ENCODE assay signal across 12 cellular contexts in the genomic region with DNA sequence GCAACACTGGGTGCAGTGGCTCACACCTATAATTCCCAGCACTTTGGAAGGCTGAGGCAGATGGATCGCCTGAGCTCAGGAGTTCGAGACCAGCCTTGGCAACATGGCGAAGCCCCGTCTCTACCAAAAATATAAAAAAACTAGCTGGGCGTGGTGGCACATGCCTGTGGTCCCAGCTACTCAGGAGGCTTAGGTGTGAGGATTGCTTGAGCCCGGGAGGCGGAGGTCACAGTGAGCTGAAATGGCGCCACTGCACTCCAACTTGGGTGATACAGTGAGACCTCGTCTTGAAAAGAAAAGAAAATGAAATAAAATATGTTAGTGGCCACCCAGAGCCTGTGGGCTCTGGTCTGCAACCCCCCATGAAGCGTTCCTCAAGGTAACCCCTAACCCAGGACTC. TPM values are rescaled to one million over a fixed set of nuclear protein-coding genes. Genes with fewer than 3 reads are reported as not detected.
DNase-seq lines count a peak whose midpoint lies in the region; ATAC-seq and TF ChIP-seq lines count a peak whose summit lies in the region.
"Had no signal": no experiment of that assay in that cellular context is flagged by ENCODE, and none has a peak within 500 bp of the region (broad histone marks: within the 10 kb centered on the region; RNA-seq: fewer than 3 reads in every experiment).

No MANE protein-coding gene starts in this region.

- POLR2A ChIA-PET in activated CD8-positive, alpha-beta T cell treated with anti-CD3 and anti-CD28 coated beads for 36 hours (lab: Charles Lee): interaction anchor here (0.8 to 5.1 kb wide), 2 partner anchors 12 to 19 kb away, joined by 3 to 30 read pairs; partner anchors contain the start of gene ITPRIP

- no peak for TF ChIP-seq CTCF in activated CD8-positive, alpha-beta T cell treated with anti-CD3 and anti-CD28 coated beads for 36 hours (IDR thresholded peaks at IDR 0.05)
- no peak for TF ChIP-seq CTCF in left lung (IDR thresholded peaks at IDR 0.05)

- no peak for ATAC-seq in activated CD8-positive, alpha-beta T cell treated with anti-CD3 and anti-CD28 coated beads for 36 hours
- no peak for ATAC-seq in left lung
- no peak for ATAC-seq in HG03135 (IDR thresholded peaks at IDR 0.05; ENCODE audit: unreplicated experiment)
- ATAC-seq: A549 had no signal

- H3K9me3 ChIP-seq in left lung (no peaks in the 10 kb centered on the region), stomach smooth muscle (ENCODE audit: control insufficient read depth in 2 of 2, low read length in 2 of 2) (no peaks in the 10 kb centered on the region)
- H3K9me3 ChIP-seq: A549 had no signal

- H3K4me3 ChIP-seq in left lung (peak overlapping the region in 1 of 2 donors; percentile 19), stomach smooth muscle (ENCODE audit: low read length in 2 of 2) (no peak overlapping the region)
- H3K4me3 ChIP-seq: A549 had no signal

- H3K9ac ChIP-seq in stomach smooth muscle (ENCODE audit: low read length in 2 of 2): peak overlapping the region in 1 of 2 donors; percentile 23

- H3K27me3 ChIP-seq in left lung (no peaks in the 10 kb centered on the region), stomach smooth muscle (ENCODE audit: control insufficient read depth in 1 of 2, insufficient read depth in 2 of 2, low read length in 2 of 2) (no peaks in the 10 kb centered on the region)

- peak overlapping the region; percentile 80 for H3K27ac Mint-ChIP-seq in activated CD4-positive, alpha-beta T cell treated with anti-CD3 and anti-CD28 coated beads, Interleukin-2, amount 10 ng/mL, durations not matched to agents 24 days and 14 days
- peak overlapping the region; percentile 82 for H3K27ac Mint-ChIP-seq in activated CD8-positive, alpha-beta T cell treated with anti-CD3 and anti-CD28 coated beads for 36 hours

- no peaks in the 10 kb centered on the region for H3K36me3 ChIP-seq in left lung
- H3K36me3 ChIP-seq in stomach smooth muscle (ENCODE audit: control insufficient read depth in 2 of 2, insufficient read depth in 2 of 2, low read length in 2 of 2): peaks cover 0 to 2% of the 10 kb centered on the region in 2 donors

- intact Hi-C loops in activated CD4-positive, alpha-beta T cell treated with anti-CD3 and anti-CD28 coated beads, Interleukin-2, amount 10 ng/mL, durations not matched to agents 24 days and 14 days (cut with micrococcal nuclease): loop anchor here (2.0 kb wide), 1 partner anchor 14 kb away; the partner anchor contains the start of gene ITPRIP
- intact Hi-C loops in activated CD8-positive, alpha-beta T cell treated with anti-CD3 and anti-CD28 coated beads for 36 hours (cut with micrococcal nuclease): no loop called here
- intact Hi-C loops in left lung (cut with DNase I): no loop called here

- CTCF ChIA-PET in activated CD8-positive, alpha-beta T cell treated with anti-CD3 and anti-CD28 coated beads for 36 hours (lab: Charles Lee): interaction anchor here (1.1 to 2.2 kb wide), 5 partner anchors 9 to 50 kb away, joined by 3 to 11 read pairs (median 5); no protein-coding TSS in a partner anchor

- H3K4me3 Mint-ChIP-seq in activated CD4-positive, alpha-beta T cell treated with anti-CD3 and anti-CD28 coated beads, Interleukin-2, amount 10 ng/mL, durations not matched to agents 24 days and 14 days: peak overlapping the region; percentile 68
- no peak overlapping the region for H3K4me3 Mint-ChIP-seq in activated CD8-positive, alpha-beta T cell treated with anti-CD3 and anti-CD28 coated beads for 36 hours

- no peaks in the 10 kb centered on the region for H3K27me3 Mint-ChIP-seq in activated CD4-positive, alpha-beta T cell treated with anti-CD3 and anti-CD28 coated beads, Interleukin-2, amount 10 ng/mL, durations not matched to agents 24 days and 14 days
- H3K27me3 Mint-ChIP-seq in activated CD8-positive, alpha-beta T cell treated with anti-CD3 and anti-CD28 coated beads for 36 hours: no peaks in the 10 kb centered on the region

- no peaks in the 10 kb centered on the region for H3K9me3 Mint-ChIP-seq in activated CD4-positive, alpha-beta T cell treated with anti-CD3 and anti-CD28 coated beads, Interleukin-2, amount 10 ng/mL, durations not matched to agents 24 days and 14 days
- H3K9me3 Mint-ChIP-seq in activated CD8-positive, alpha-beta T cell treated with anti-CD3 and anti-CD28 coated beads for 36 hours: no peaks in the 10 kb centered on the region

- peak overlapping the region; percentile 90 to 100 for H3K27ac ChIP-seq in left lung
- peak overlapping the region; percentile 58 for H3K27ac ChIP-seq in stomach smooth muscle (ENCODE audit: low read length)

- peaks cover 88% of the 10 kb centered on the region for H3K4me1 Mint-ChIP-seq in activated CD4-positive, alpha-beta T cell treated with anti-CD3 and anti-CD28 coated beads, Interleukin-2, amount 10 ng/mL, durations not matched to agents 24 days and 14 days
- peaks cover 91% of the 10 kb centered on the region for H3K4me1 Mint-ChIP-seq in activated CD8-positive, alpha-beta T cell treated with anti-CD3 and anti-CD28 coated beads for 36 hours (ENCODE audit: low read depth)

- H3K4me1 ChIP-seq in left lung: peaks cover 86 to 100% of the 10 kb centered on the region in 2 donors
- H3K4me1 ChIP-seq in stomach smooth muscle (ENCODE audit: control insufficient read depth, insufficient read depth, low read length): peaks cover 82% of the 10 kb centered on the region

- DNase-seq in activated CD4-positive, alpha-beta T cell treated with anti-CD3 and anti-CD28 coated beads, Interleukin-2, amount 10 ng/mL, durations not matched to agents 24 days and 14 days: no peak
- DNase-seq in activated CD4-positive, alpha-beta T cell treated with anti-CD3 and anti-CD28 coated beads for 48 hours: no peak
- no peak for DNase-seq in activated CD8-positive, alpha-beta T cell treated with anti-CD3 and anti-CD28 coated beads for 36 hours
- DNase-seq in left lung: peak in 1 of 2 donors; percentile 24
- no peak for DNase-seq in cerebellum (ENCODE audit: low spot score)
- DNase-seq in COLO668 (lab: John Stamatoyannopoulos, UW; ENCODE audit: unreplicated experiment): no peak
- DNase-seq: effector CD4-positive, alpha-beta T cell; NCI-H748 treated with DMSO at 0.1 percent for 48 hours; retina had no signal

- H3K36me3 Mint-ChIP-seq in activated CD4-positive, alpha-beta T cell treated with anti-CD3 and anti-CD28 coated beads, Interleukin-2, amount 10 ng/mL, durations not matched to agents 24 days and 14 days (ENCODE audit: low read depth): peaks cover 8% of the 10 kb centered on the region
- H3K36me3 Mint-ChIP-seq in activated CD8-positive, alpha-beta T cell treated with anti-CD3 and anti-CD28 coated beads for 36 hours (ENCODE audit: low read depth): peaks cover 31% of the 10 kb centered on the region

RNA-seq across cellular contexts. Expression of gene ITPRIP, which starts 13.3 kb away (rescaled TPM):
- 14.7 and 15.4 TPM in 2 replicates for total RNA-seq in activated CD4-positive, alpha-beta T cell treated with anti-CD3 and anti-CD28 coated beads, Interleukin-2, amount 10 ng/mL, durations not matched to agents 24 days and 14 days
- 10 to 100 TPM; 18.3 to 18.9 TPM for total RNA-seq in activated CD8-positive, alpha-beta T cell treated with anti-CD3 and anti-CD28 coated beads for 36 hours
- total RNA-seq in left lung: 10 to 100 TPM; 27.7 to 29.2 TPM
- total RNA-seq in cerebellum: 4.3 TPM

RNA-seq across cellular contexts. Expression of gene CFAP58, which starts 28.7 kb away (rescaled TPM):
- total RNA-seq in activated CD4-positive, alpha-beta T cell treated with anti-CD3 and anti-CD28 coated beads, Interleukin-2, amount 10 ng/mL, durations not matched to agents 24 days and 14 days: 0.16 and 0.19 TPM in 2 replicates
- total RNA-seq in activated CD8-positive, alpha-beta T cell treated with anti-CD3 and anti-CD28 coated beads for 36 hours: under 1 TPM; 0.27 to 0.38 TPM
- under 1 TPM; 0.29 to 0.79 TPM for total RNA-seq in left lung
- total RNA-seq in cerebellum: 0.45 TPM

RNA-seq across cellular contexts. Expression of gene GSTO2, which starts 55.9 kb away (rescaled TPM):
- total RNA-seq in activated CD4-positive, alpha-beta T cell treated with anti-CD3 and anti-CD28 coated beads, Interleukin-2, amount 10 ng/mL, durations not matched to agents 24 days and 14 days: 0.77 and 1.3 TPM in 2 replicates
- 1 to 10 TPM; 1.8 to 2.7 TPM for total RNA-seq in activated CD8-positive, alpha-beta T cell treated with anti-CD3 and anti-CD28 coated beads for 36 hours
- 10 to 100 TPM in 1 of 2 donors, 1 to 10 TPM in 1; 9.5 to 13.4 TPM for total RNA-seq in left lung
- 2.2 TPM for total RNA-seq in cerebellum
